ENCODE assay signal across 16 cellular contexts in genomic region chr7:86790383-86790782, GRCh38.
DNase-seq lines count a peak whose midpoint lies in the region; ATAC-seq and TF ChIP-seq lines count a peak whose summit lies in the region.
"Had no signal": no experiment of that assay in that cellular context is flagged by ENCODE, and none has a peak within 500 bp of the region (broad histone marks: within the 10 kb centered on the region; RNA-seq: fewer than 3 reads in every experiment).

No MANE protein-coding gene starts in this region.

- ATAC-seq in GM18508 (IDR thresholded peaks at IDR 0.05; ENCODE audit: insufficient read depth, unreplicated experiment) (peak; percentile 50), GM21360 (IDR thresholded peaks at IDR 0.05; ENCODE audit: unreplicated experiment) (peak; percentile 66), HG02852 (IDR thresholded peaks at IDR 0.05; ENCODE audit: unreplicated experiment) (peak; percentile 61), HG03460 (IDR thresholded peaks at IDR 0.05; ENCODE audit: unreplicated experiment) (peak; percentile 49)
- no peak for ATAC-seq in activated naive CD8-positive, alpha-beta T cell treated with anti-CD3 and anti-CD28 coated beads, Interleukin-2, amount 50 U/mL, for 24 hours
- ATAC-seq: stimulated activated naive CD8-positive, alpha-beta T cell treated with anti-CD3 and anti-CD28 coated beads, Interleukin-15, amount 100 ng/mL, for 72 hours had no signal

- H3K4me3 Mint-ChIP-seq in T-helper 2 cell treated with Interferon-gamma antibody and Interleukin-4, amounts not matched to agents 5 μg/mL and 100 μg/mL, for 36 hours, result no peak overlapping the region
- H3K4me3 Mint-ChIP-seq in activated naive CD8-positive, alpha-beta T cell treated with anti-CD3 and anti-CD28 coated beads, Interleukin-2, amount 50 U/mL, for 24 hours, result no peak overlapping the region
- H3K4me3 Mint-ChIP-seq: activated T-cell treated with anti-CD3 and anti-CD28 coated beads, Interleukin-2, amount 50 U/mL, for 24 hours; stimulated activated naive CD8-positive, alpha-beta T cell treated with anti-CD3 and anti-CD28 coated beads, Interleukin-15, amount 100 ng/mL, for 72 hours had no signal

- DNase-seq in right atrium auricular region (ENCODE audit: low spot score) (no peak), NCI-H2196 (lab: John Stamatoyannopoulos, UW; ENCODE audit: unreplicated experiment) (no peak)
- no peak for DNase-seq in T-helper 2 cell treated with Interferon-gamma antibody and Interleukin-4, amounts not matched to agents 5 μg/mL and 100 μg/mL, for 36 hours (ENCODE audit: low spot score)
- DNase-seq in activated naive CD8-positive, alpha-beta T cell treated with anti-CD3 and anti-CD28 coated beads, Interleukin-2, amount 50 U/mL, for 24 hours, result no peak
- DNase-seq: activated T-cell treated with anti-CD3 and anti-CD28 coated beads, Interleukin-2, amount 50 U/mL, for 24 hours; mammary epithelial cell; NCI-H1048; NCI-H446; stimulated activated naive CD8-positive, alpha-beta T cell treated with anti-CD3 and anti-CD28 coated beads, Interleukin-15, amount 100 ng/mL, for 72 hours; T-helper 1 cell had no signal

- H3K4me1 ChIP-seq in right atrium auricular region, result no peaks in the 10 kb centered on the region
- H3K4me1 ChIP-seq: ascending aorta had no signal

- no peaks in the 10 kb centered on the region for H3K27me3 ChIP-seq in right atrium auricular region
- H3K27me3 ChIP-seq: ascending aorta, neutrophil had no signal

- no peaks in the 10 kb centered on the region for H3K9me3 ChIP-seq in right atrium auricular region
- H3K9me3 ChIP-seq: ascending aorta, neutrophil had no signal

- no peak for TF ChIP-seq CTCF in right atrium auricular region (IDR thresholded peaks at IDR 0.05)

- H3K27ac ChIP-seq in right atrium auricular region, result no peak overlapping the region
- H3K27ac ChIP-seq: ascending aorta, neutrophil had no signal

- H3K27me3 Mint-ChIP-seq in T-helper 2 cell treated with Interferon-gamma antibody and Interleukin-4, amounts not matched to agents 5 μg/mL and 100 μg/mL, for 36 hours (ENCODE audit: low read depth), result no peaks in the 10 kb centered on the region
- H3K27me3 Mint-ChIP-seq in activated naive CD8-positive, alpha-beta T cell treated with anti-CD3 and anti-CD28 coated beads, Interleukin-2, amount 50 U/mL, for 24 hours, result no peaks in the 10 kb centered on the region
- H3K27me3 Mint-ChIP-seq: activated T-cell treated with anti-CD3 and anti-CD28 coated beads, Interleukin-2, amount 50 U/mL, for 24 hours; stimulated activated naive CD8-positive, alpha-beta T cell treated with anti-CD3 and anti-CD28 coated beads, Interleukin-15, amount 100 ng/mL, for 72 hours had no signal

- H3K36me3 Mint-ChIP-seq in T-helper 2 cell treated with Interferon-gamma antibody and Interleukin-4, amounts not matched to agents 5 μg/mL and 100 μg/mL, for 36 hours (ENCODE audit: low read depth), result no peaks in the 10 kb centered on the region
- no peaks in the 10 kb centered on the region for H3K36me3 Mint-ChIP-seq in activated naive CD8-positive, alpha-beta T cell treated with anti-CD3 and anti-CD28 coated beads, Interleukin-2, amount 50 U/mL, for 24 hours (ENCODE audit: low read depth)

- H3K4me1 Mint-ChIP-seq in T-helper 2 cell treated with Interferon-gamma antibody and Interleukin-4, amounts not matched to agents 5 μg/mL and 100 μg/mL, for 36 hours (ENCODE audit: low read depth), result no peaks in the 10 kb centered on the region
- H3K4me1 Mint-ChIP-seq in activated naive CD8-positive, alpha-beta T cell treated with anti-CD3 and anti-CD28 coated beads, Interleukin-2, amount 50 U/mL, for 24 hours, result no peaks in the 10 kb centered on the region
- H3K4me1 Mint-ChIP-seq: stimulated activated naive CD8-positive, alpha-beta T cell treated with anti-CD3 and anti-CD28 coated beads, Interleukin-15, amount 100 ng/mL, for 72 hours had no signal

- H3K4me3 ChIP-seq in right atrium auricular region, result no peak overlapping the region
- H3K4me3 ChIP-seq: ascending aorta had no signal

- H3K36me3 ChIP-seq in right atrium auricular region, result no peaks in the 10 kb centered on the region
- H3K36me3 ChIP-seq: ascending aorta, neutrophil had no signal

- no peak overlapping the region for H3K27ac Mint-ChIP-seq in T-helper 2 cell treated with Interferon-gamma antibody and Interleukin-4, amounts not matched to agents 5 μg/mL and 100 μg/mL, for 36 hours
- H3K27ac Mint-ChIP-seq in activated naive CD8-positive, alpha-beta T cell treated with anti-CD3 and anti-CD28 coated beads, Interleukin-2, amount 50 U/mL, for 24 hours, result no peak overlapping the region
- H3K27ac Mint-ChIP-seq: activated T-cell treated with anti-CD3 and anti-CD28 coated beads, Interleukin-2, amount 50 U/mL, for 24 hours had no signal

- H3K9me3 Mint-ChIP-seq in T-helper 2 cell treated with Interferon-gamma antibody and Interleukin-4, amounts not matched to agents 5 μg/mL and 100 μg/mL, for 36 hours, result no peaks in the 10 kb centered on the region
- no peaks in the 10 kb centered on the region for H3K9me3 Mint-ChIP-seq in activated naive CD8-positive, alpha-beta T cell treated with anti-CD3 and anti-CD28 coated beads, Interleukin-2, amount 50 U/mL, for 24 hours
- H3K9me3 Mint-ChIP-seq: activated T-cell treated with anti-CD3 and anti-CD28 coated beads, Interleukin-2, amount 50 U/mL, for 24 hours; stimulated activated naive CD8-positive, alpha-beta T cell treated with anti-CD3 and anti-CD28 coated beads, Interleukin-15, amount 100 ng/mL, for 72 hours had no signal
